22 cellular contexts compared by ENCODE assay signal in genomic region chr2:6948081-6949008, GRCh38. TPM values are rescaled to one million over a fixed set of nuclear protein-coding genes. Genes with fewer than 3 reads are reported as not detected.
DNase-seq lines count a peak whose midpoint lies in the region; TF ChIP-seq lines count a peak whose summit lies in the region.
"Had no signal": no experiment of that assay in that cellular context is flagged by ENCODE, and none has a peak within 500 bp of the region (broad histone marks: within the 10 kb centered on the region; RNA-seq: fewer than 3 reads in every experiment).

No MANE protein-coding gene starts in this region.

- H3K9me3 ChIP-seq in CD8-positive, alpha-beta memory T cell (ENCODE audit: low read length) = no peaks in the 10 kb centered on the region
- H3K9me3 ChIP-seq in SK-N-MC (ENCODE audit: low read depth, low read length) (no peaks in the 10 kb centered on the region), skeletal muscle tissue (ENCODE audit: control insufficient read depth in 3 of 3, low read length in 3 of 3) (no peaks in the 10 kb centered on the region)
- H3K9me3 ChIP-seq: Caco-2, psoas muscle, tibial nerve had no signal

- in situ Hi-C loops in GM13976 (cut with MboI; ENCODE audit: low sequenced_read_pairs, unreplicated experiment) = no loop called here

- H3K27me3 Mint-ChIP-seq in CD8-positive, alpha-beta memory T cell = no peaks in the 10 kb centered on the region
- H3K27me3 Mint-ChIP-seq: dendritic cell treated with granulocyte-macrophage colony-stimulating factor and Interleukin-4, amounts not matched to agents 40 ng/mL and 50 ng/mL, for 4 days had no signal

- DNase-seq in CD8-positive, alpha-beta memory T cell = no peak
- DNase-seq in SK-N-MC (ENCODE audit: low read depth, low spot score) (no peak), fibroblast of villous mesenchyme (ENCODE audit: low read depth) (peak; percentile 33), NCI-H2029 (lab: John Stamatoyannopoulos, UW) (no peak), NCI-H1417 (lab: John Stamatoyannopoulos, UW) (no peak), GM13976 (ENCODE audit: low spot score) (no peak)
- DNase-seq in activated effector memory CD4-positive, alpha-beta T cell treated with anti-CD3 and anti-CD28 coated beads, Interleukin-2, amount 50 U/mL, for 16 hours = no peak
- DNase-seq: brain microvascular endothelial cell; Caco-2; Kasumi-1; NCI-H1048; NCI-H187 treated with DMSO at 0.1 percent for 48 hours; NCI-H226; psoas muscle; SIG-M5; small intestine; stimulated activated naive CD4-positive, alpha-beta T cell treated with Interleukin-2 at 50 U/mL for 16 hours; T-helper 1 cell had no signal

- H3K4me1 Mint-ChIP-seq in CD8-positive, alpha-beta memory T cell = peaks cover 34 to 66% (median 47%) of the 10 kb centered on the region in 3 donors
- H3K4me1 Mint-ChIP-seq: GM23338 had no signal

- H3K4me3 Mint-ChIP-seq in CD8-positive, alpha-beta memory T cell = peak overlapping the region in 1 of 7 donors; percentile 1
- H3K4me3 Mint-ChIP-seq: dendritic cell treated with granulocyte-macrophage colony-stimulating factor and Interleukin-4, amounts not matched to agents 40 ng/mL and 50 ng/mL, for 4 days; GM23338 had no signal

- no peak overlapping the region for H3K27ac ChIP-seq in CD8-positive, alpha-beta memory T cell (ENCODE audit: low read depth, low read length)
- H3K27ac ChIP-seq in SK-N-MC (peak overlapping the region; percentile 27; the same call in 1 of the 2 replicates), skeletal muscle tissue (ENCODE audit: low read depth, low read length) (peak overlapping the region; percentile 30)
- H3K27ac ChIP-seq: brain microvascular endothelial cell, psoas muscle had no signal

- POLR2A ChIA-PET in CD8-positive, alpha-beta memory T cell (lab: Charles Lee) = no interaction called here

- peak overlapping the region in 7 of 8 donors; percentile 17 to 91 (median 66) for H3K27ac Mint-ChIP-seq in CD8-positive, alpha-beta memory T cell
- H3K27ac Mint-ChIP-seq: dendritic cell treated with granulocyte-macrophage colony-stimulating factor and Interleukin-4, amounts not matched to agents 40 ng/mL and 50 ng/mL, for 4 days; GM23338 had no signal

- no peaks in the 10 kb centered on the region for H3K36me3 ChIP-seq in CD8-positive, alpha-beta memory T cell (ENCODE audit: insufficient read depth, low read length)
- H3K36me3 ChIP-seq in SK-N-MC (ENCODE audit: insufficient read depth, low read length) = peaks cover 10% of the 10 kb centered on the region
- no peaks in the 10 kb centered on the region for H3K36me3 ChIP-seq in skeletal muscle tissue (ENCODE audit: control insufficient read depth in 3 of 3, insufficient read depth in 3 of 3, low read length in 3 of 3)
- H3K36me3 ChIP-seq: brain microvascular endothelial cell had no signal

- H3K4me3 ChIP-seq in CD8-positive, alpha-beta memory T cell (ENCODE audit: low read length) = no peak overlapping the region
- H3K4me3 ChIP-seq in SK-N-MC (no peak overlapping the region), fibroblast of villous mesenchyme (ENCODE audit: low read depth, low read length) (no peak overlapping the region), skeletal muscle tissue (ENCODE audit: low read length in 3 of 3) (peak overlapping the region in 1 of 3 donors; percentile 13)
- H3K4me3 ChIP-seq: GM23338, psoas muscle, tibial nerve had no signal

- TF ChIP-seq CTCF in fibroblast of villous mesenchyme (IDR thresholded peaks at IDR 0.05; ENCODE audit: insufficient read depth, low read depth, low read length) (no peak), GM13976 (IDR thresholded peaks at IDR 0.05; ENCODE audit: borderline replicate concordance, control extremely low read depth, extremely low read depth, insufficient read depth, missing control alignments) (no peak)

- no peaks in the 10 kb centered on the region for H3K27me3 ChIP-seq in CD8-positive, alpha-beta memory T cell (ENCODE audit: insufficient read depth, low read length, poor library complexity, severe bottlenecking)
- H3K27me3 ChIP-seq in skeletal muscle tissue (ENCODE audit: control insufficient read depth in 3 of 3, insufficient read depth in 3 of 3, low read length in 3 of 3) = no peaks in the 10 kb centered on the region
- H3K27me3 ChIP-seq: brain microvascular endothelial cell, tibial nerve had no signal

- H3K9ac ChIP-seq in SK-N-MC (ENCODE audit: insufficient read length) = no peak overlapping the region
- no peak overlapping the region for H3K9ac ChIP-seq in skeletal muscle tissue (ENCODE audit: low read depth in 1 of 3, low read length in 3 of 3)

- H3K9me3 Mint-ChIP-seq in CD8-positive, alpha-beta memory T cell = no peaks in the 10 kb centered on the region
- H3K9me3 Mint-ChIP-seq: dendritic cell treated with granulocyte-macrophage colony-stimulating factor and Interleukin-4, amounts not matched to agents 40 ng/mL and 50 ng/mL, for 4 days; GM23338 had no signal

- CTCF ChIA-PET in CD8-positive, alpha-beta memory T cell (lab: Charles Lee) = interaction anchor here (1.6 kb wide), 1 partner anchor 32 kb away, joined by 5 read pairs; no protein-coding TSS in a partner anchor

- peaks cover 11% of the 10 kb centered on the region for H3K4me1 ChIP-seq in CD8-positive, alpha-beta memory T cell (ENCODE audit: insufficient read depth, low read length)
- H3K4me1 ChIP-seq in skeletal muscle tissue (ENCODE audit: control insufficient read depth in 3 of 3, insufficient read depth in 3 of 3, low read length in 3 of 3) = peaks cover 2 to 21% (median 15%) of the 10 kb centered on the region in 3 donors
- H3K4me1 ChIP-seq: Caco-2 had no signal

- peaks cover 6 to 34% (median 21%) of the 10 kb centered on the region in 3 donors for H3K36me3 Mint-ChIP-seq in CD8-positive, alpha-beta memory T cell

RNA-seq across cellular contexts. Expression of gene RNF144A, which starts 31.1 kb away (rescaled TPM):
- total RNA-seq in CD8-positive, alpha-beta memory T cell = 10 to 100 TPM; 13.5 to 14.9 TPM
- 8.3 TPM for polyA plus RNA-seq in CD8-positive, alpha-beta memory T cell
- 4.3 and 7.7 TPM in 2 replicates for total RNA-seq in fibroblast of villous mesenchyme
- total RNA-seq in skeletal muscle tissue = 16.2 TPM
